ENCODE assay signal across 27 cellular contexts in the genomic region with DNA sequence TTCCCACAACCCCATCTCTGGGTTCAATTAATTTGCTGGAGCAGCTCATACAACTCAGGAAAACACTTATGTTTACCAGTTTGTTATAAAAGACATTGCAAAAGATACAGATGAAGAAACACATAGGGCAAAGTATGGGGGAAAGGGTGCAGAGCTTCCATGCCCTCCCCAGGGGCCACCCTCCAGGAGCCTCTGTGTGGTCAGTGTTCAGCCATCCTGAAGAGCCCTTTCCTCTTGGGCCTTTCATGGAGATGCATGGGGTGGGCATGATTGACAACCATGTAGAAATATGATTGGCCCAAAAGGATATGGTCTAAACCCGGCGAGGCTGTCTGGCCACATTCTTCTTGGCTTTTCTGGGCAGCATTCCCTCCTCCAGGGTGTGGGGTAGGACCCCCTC.
"Had no signal": no experiment of that assay in that cellular context is flagged by ENCODE, and none has a peak within 500 bp of the region (broad histone marks: within the 10 kb centered on the region; RNA-seq: fewer than 3 reads in every experiment).

No MANE protein-coding gene starts in this region.

- H3K4me3 ChIP-seq: ascending aorta, breast epithelium, cardiac muscle cell, colonic mucosa, esophagus squamous epithelium, gastroesophageal sphincter had no signal

- H3K27ac Mint-ChIP-seq: activated CD4-positive, alpha-beta T cell treated with anti-CD3 and anti-CD28 coated beads, Interleukin-2, amount 10 ng/mL, durations not matched to agents 7 days and 5 days; activated CD8-positive, alpha-beta T cell treated with anti-CD3 and anti-CD28 coated beads, Interleukin-2, amount 10 ng/mL, durations not matched to agents 7 days and 5 days; activated naive CD4-positive, alpha-beta T cell treated with anti-CD3 and anti-CD28 coated beads, Interleukin-2, amount 50 U/mL, for 72 hours; activated naive CD8-positive, alpha-beta T cell treated with anti-CD3 and anti-CD28 coated beads, Interleukin-2, amount 10 ng/mL, durations not matched to agents 7 days and 5 days; activated T-helper 1 cell treated with anti-CD3 and anti-CD28 coated beads, Interleukin-12 subunit alpha, Interleukin-12 subunit beta, Interleukin-2, Interleukin-4 antibody, amounts not matched to agents 30 ng/mL and 10 ng/mL and 1 ng/mL, durations not matched to agents 14 hours and 24 hours and 36 hours; activated T-helper 2 cell treated with anti-CD3 and anti-CD28 coated beads, Interferon-gamma antibody, Interleukin-2, Interleukin-4, amounts not matched to agents 10 μg/mL and 5 μg/mL and 100 μg/mL, durations not matched to agents 14 hours and 24 hours and 36 hours; WTC11 had no signal

- H3K36me3 Mint-ChIP-seq: activated naive CD4-positive, alpha-beta T cell treated with anti-CD3 and anti-CD28 coated beads, Interleukin-2, amount 50 U/mL, for 72 hours; activated naive CD8-positive, alpha-beta T cell treated with anti-CD3 and anti-CD28 coated beads, Interleukin-2, amount 10 ng/mL, durations not matched to agents 7 days and 5 days; brain; WTC11 had no signal

- ATAC-seq: activated CD8-positive, alpha-beta T cell treated with anti-CD3 and anti-CD28 coated beads, Interleukin-2, amount 10 ng/mL, durations not matched to agents 7 days and 5 days; activated naive CD4-positive, alpha-beta T cell treated with anti-CD3 and anti-CD28 coated beads, Interleukin-2, amount 50 U/mL, for 72 hours; activated T-cell treated with anti-CD3 and anti-CD28 coated beads, Interleukin-2, amount 50 U/mL, for 4 hours; gastroesophageal sphincter; WTC11 had no signal

- H3K27me3 ChIP-seq: ascending aorta, breast epithelium, cardiac muscle cell, colonic mucosa had no signal

- H3K4me3 Mint-ChIP-seq: activated CD4-positive, alpha-beta T cell treated with anti-CD3 and anti-CD28 coated beads, Interleukin-2, amount 10 ng/mL, durations not matched to agents 7 days and 5 days; activated CD8-positive, alpha-beta T cell treated with anti-CD3 and anti-CD28 coated beads, Interleukin-2, amount 10 ng/mL, durations not matched to agents 7 days and 5 days; activated naive CD8-positive, alpha-beta T cell treated with anti-CD3 and anti-CD28 coated beads, Interleukin-2, amount 10 ng/mL, durations not matched to agents 7 days and 5 days; activated T-cell treated with anti-CD3 and anti-CD28 coated beads, Interleukin-2, amount 50 U/mL, for 4 hours; activated T-helper 1 cell treated with anti-CD3 and anti-CD28 coated beads, Interleukin-12 subunit alpha, Interleukin-12 subunit beta, Interleukin-2, Interleukin-4 antibody, amounts not matched to agents 30 ng/mL and 10 ng/mL and 1 ng/mL, durations not matched to agents 14 hours and 24 hours and 36 hours; brain; WTC11 had no signal

- H3K9me3 Mint-ChIP-seq: activated CD4-positive, alpha-beta T cell treated with anti-CD3 and anti-CD28 coated beads, Interleukin-2, amount 10 ng/mL, durations not matched to agents 7 days and 5 days; activated naive CD4-positive, alpha-beta T cell treated with anti-CD3 and anti-CD28 coated beads, Interleukin-2, amount 50 U/mL, for 72 hours; activated naive CD8-positive, alpha-beta T cell treated with anti-CD3 and anti-CD28 coated beads, Interleukin-2, amount 10 ng/mL, durations not matched to agents 7 days and 5 days; activated T-cell treated with anti-CD3 and anti-CD28 coated beads, Interleukin-2, amount 50 U/mL, for 4 hours; activated T-helper 1 cell treated with anti-CD3 and anti-CD28 coated beads, Interleukin-12 subunit alpha, Interleukin-12 subunit beta, Interleukin-2, Interleukin-4 antibody, amounts not matched to agents 30 ng/mL and 10 ng/mL and 1 ng/mL, durations not matched to agents 14 hours and 24 hours and 36 hours; activated T-helper 2 cell treated with anti-CD3 and anti-CD28 coated beads, Interferon-gamma antibody, Interleukin-2, Interleukin-4, amounts not matched to agents 10 μg/mL and 5 μg/mL and 100 μg/mL, durations not matched to agents 14 hours and 24 hours and 36 hours had no signal

- H3K27ac ChIP-seq: ascending aorta, breast epithelium, cardiac muscle cell, colonic mucosa, epithelial cell of prostate, esophagus squamous epithelium, gastroesophageal sphincter, VCaP had no signal

- H3K36me3 ChIP-seq: ascending aorta, breast epithelium, cardiac muscle cell, colonic mucosa, esophagus squamous epithelium, gastroesophageal sphincter had no signal

- DNase-seq: activated CD4-positive, alpha-beta T cell treated with anti-CD3 and anti-CD28 coated beads for 1 hour; activated CD4-positive, alpha-beta T cell treated with anti-CD3 and anti-CD28 coated beads for 4 hours; activated CD4-positive, alpha-beta T cell treated with anti-CD3 and anti-CD28 coated beads, Interleukin-2, amount 10 ng/mL, durations not matched to agents 7 days and 5 days; activated CD4-positive, alpha-beta T cell treated with anti-CD3 and anti-CD28 coated beads, Interleukin-2, amount 50 U/mL, for 4 hours; activated CD8-positive, alpha-beta T cell treated with anti-CD3 and anti-CD28 coated beads, Interleukin-2, amount 10 ng/mL, durations not matched to agents 7 days and 5 days; activated gamma-delta T cell treated with Interleukin-2 at 50 U/mL for 16 hours; activated naive CD4-positive, alpha-beta T cell treated with Interleukin-2 at 50 U/mL for 16 hours; activated naive CD8-positive, alpha-beta T cell treated with anti-CD3 and anti-CD28 coated beads, Interleukin-2, amount 10 ng/mL, durations not matched to agents 7 days and 5 days; activated T-cell treated with anti-CD3 and anti-CD28 coated beads, Interleukin-2, amount 50 U/mL, for 4 hours; central memory CD4-positive, alpha-beta T cell; cerebellar nuclear complex; colonic mucosa; effector CD8-positive, alpha-beta T cell; esophagus squamous epithelium; foreskin melanocyte; T-helper 2 cell had no signal

- H3K9me3 ChIP-seq: ascending aorta, breast epithelium, colonic mucosa, esophagus squamous epithelium had no signal

- H3K4me1 ChIP-seq: ascending aorta, breast epithelium had no signal
